In genomic region chr1:23539698-23540266, GRCh38 we compare ENCODE assay signal across 8 cellular contexts. TPM values are rescaled to one million over a fixed set of nuclear protein-coding genes. Genes with fewer than 3 reads are reported as not detected.
DNase-seq lines count a peak whose midpoint lies in the region; ATAC-seq lines count a peak whose summit lies in the region.

No MANE protein-coding gene starts in this region.

- peak; percentile 85 to 87 for DNase-seq in AML-193 (lab: John Stamatoyannopoulos, UW)
- peak; percentile 86 to 89 for DNase-seq in NCI-H524 (lab: John Stamatoyannopoulos, UW)
- peak in 58 of 61 donors; percentile 14 to 88 (median 64) for DNase-seq in caudate nucleus (lab: John Stamatoyannopoulos, UW)
- DNase-seq in left lobe of liver (ENCODE audit: low spot score): peak; percentile 80
- DNase-seq in stimulated activated CD4-positive, alpha-beta T cell treated with anti-CD3 and anti-CD28 coated beads, Interleukin-4, amount 100 ng/mL, for 1 hour: peak; percentile 85

- no peak overlapping the region for H3K27ac ChIP-seq in caudate nucleus (ENCODE audit: low read depth, low read length)

- peak; percentile 70 for ATAC-seq in GM19324 (IDR thresholded peaks at IDR 0.05; ENCODE audit: low FRiP score, unreplicated experiment)
- ATAC-seq in HG03442 (IDR thresholded peaks at IDR 0.05; ENCODE audit: unreplicated experiment): peak; percentile 75
- peak; percentile 94 to 95 for ATAC-seq in activated CD4-positive, CD25-positive, alpha-beta regulatory T cell treated with anti-CD3 and anti-CD28 coated beads, Interleukin-2, amount 50 U/mL, for 24 hours
- ATAC-seq in left lobe of liver: peak; percentile 94

RNA-seq across cellular contexts. Expression of gene E2F2, which starts 8.7 kb away (rescaled TPM):
- total RNA-seq in left lobe of liver: 0.15 TPM

RNA-seq across cellular contexts. Expression of gene ID3, which starts 19.5 kb away (rescaled TPM):
- 19.7 TPM for total RNA-seq in left lobe of liver

RNA-seq across cellular contexts. Expression of gene ASAP3, which starts 55.8 kb away (rescaled TPM):
- 16.7 TPM for total RNA-seq in left lobe of liver
